Comparison of ENCODE assay signal across 17 cellular contexts in genomic region chr22:49921508-49922278, GRCh38.
"Had no signal": no experiment of that assay in that cellular context is flagged by ENCODE, and none has a peak within 500 bp of the region (broad histone marks: within the 10 kb centered on the region; RNA-seq: fewer than 3 reads in every experiment).

No MANE protein-coding gene starts in this region.

- H3K27me3 Mint-ChIP-seq: activated CD4-positive, alpha-beta memory T cell treated with anti-CD3 and anti-CD28 coated beads, Interleukin-2, amount 10 ng/mL, durations not matched to agents 7 days and 5 days; stimulated activated naive CD8-positive, alpha-beta T cell treated with anti-CD3 and anti-CD28 coated beads, Interleukin-15, amount 100 ng/mL, for 72 hours had no signal

- H3K9me3 Mint-ChIP-seq: activated CD4-positive, alpha-beta memory T cell treated with anti-CD3 and anti-CD28 coated beads, Interleukin-2, amount 10 ng/mL, durations not matched to agents 7 days and 5 days; activated naive CD4-positive, alpha-beta T cell treated with anti-CD3 and anti-CD28 coated beads, Interleukin-2, amount 50 U/mL, for 72 hours; stimulated activated naive CD8-positive, alpha-beta T cell treated with anti-CD3 and anti-CD28 coated beads, Interleukin-15, amount 100 ng/mL, for 72 hours; T-helper 1 cell treated with Interleukin-12 subunit alpha and Interleukin-12 subunit beta and Interleukin-4 antibody, amounts not matched to agents 30 μg/mL and 1 μg/mL, for 36 hours had no signal

- H3K4me3 ChIP-seq: mucosa of descending colon, tibial artery had no signal

- H3K27ac Mint-ChIP-seq: activated CD4-positive, alpha-beta memory T cell treated with anti-CD3 and anti-CD28 coated beads, Interleukin-2, amount 10 ng/mL, durations not matched to agents 7 days and 5 days; activated naive CD4-positive, alpha-beta T cell treated with anti-CD3 and anti-CD28 coated beads, Interleukin-2, amount 50 U/mL, for 72 hours; T-helper 1 cell treated with Interleukin-12 subunit alpha and Interleukin-12 subunit beta and Interleukin-4 antibody, amounts not matched to agents 30 μg/mL and 1 μg/mL, for 36 hours had no signal

- H3K27ac ChIP-seq: tibial artery had no signal

- H3K4me3 Mint-ChIP-seq: activated CD4-positive, alpha-beta memory T cell treated with anti-CD3 and anti-CD28 coated beads, Interleukin-2, amount 10 ng/mL, durations not matched to agents 7 days and 5 days; stimulated activated naive CD8-positive, alpha-beta T cell treated with anti-CD3 and anti-CD28 coated beads, Interleukin-15, amount 100 ng/mL, for 72 hours had no signal

- DNase-seq: activated CD4-positive, alpha-beta memory T cell treated with anti-CD3 and anti-CD28 coated beads, Interleukin-2, amount 10 ng/mL, durations not matched to agents 7 days and 5 days; activated CD4-positive, alpha-beta T cell treated with anti-CD3 and anti-CD28 coated beads for 48 hours; activated effector memory CD4-positive, alpha-beta T cell treated with anti-CD3 and anti-CD28 coated beads, Interleukin-2, amount 50 U/mL, for 16 hours; central memory CD4-positive, alpha-beta T cell; effector memory CD4-positive, alpha-beta T cell; foreskin melanocyte; glutamatergic neuron; hippocampal formation; mesendoderm; retina; stimulated activated CD4-positive, alpha-beta T cell treated with anti-CD3 and anti-CD28 coated beads, Interleukin-4, amount 100 ng/mL, for 24 hours; stimulated activated naive CD8-positive, alpha-beta T cell treated with anti-CD3 and anti-CD28 coated beads, Interleukin-15, amount 100 ng/mL, for 72 hours; tibial artery had no signal

- ATAC-seq: activated naive CD4-positive, alpha-beta T cell treated with anti-CD3 and anti-CD28 coated beads, Interleukin-2, amount 50 U/mL, for 72 hours; esophagus mucosa; mucosa of descending colon; stimulated activated naive CD8-positive, alpha-beta T cell treated with anti-CD3 and anti-CD28 coated beads, Interleukin-15, amount 100 ng/mL, for 72 hours had no signal

- H3K27me3 ChIP-seq: tibial artery had no signal

- H3K9me3 ChIP-seq: mucosa of descending colon, tibial artery had no signal
